Comparison of ENCODE assay signal across 8 cellular contexts in the genomic region with DNA sequence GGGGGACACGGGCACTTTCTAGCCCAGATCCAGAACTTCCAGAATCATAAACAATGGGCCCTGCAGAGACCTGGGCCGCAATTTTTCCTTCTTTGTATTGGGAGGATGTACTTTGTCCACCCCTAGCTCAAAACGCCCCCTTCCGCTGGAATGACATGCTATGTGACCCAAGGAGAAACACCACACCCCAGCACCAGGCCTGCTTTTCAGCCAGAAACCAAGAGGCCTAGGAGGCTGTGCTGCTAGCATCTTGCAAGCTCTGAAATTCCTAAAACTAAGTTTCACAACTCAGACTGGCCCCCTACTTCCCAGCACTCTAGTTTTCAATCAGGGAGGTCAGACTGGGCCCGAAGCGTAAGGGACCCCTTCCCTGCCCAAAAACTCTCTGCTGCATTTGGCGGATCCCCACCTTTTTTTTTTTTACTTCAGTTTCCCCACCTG. TPM values are rescaled to one million over a fixed set of nuclear protein-coding genes. Genes with fewer than 3 reads are reported as not detected.
A peak's percentile ranks its signal among the peaks of the same experiment; 100 is the strongest.
DNase-seq lines count a peak whose midpoint lies in the region; ATAC-seq and TF ChIP-seq lines count a peak whose summit lies in the region.

No MANE protein-coding gene starts in this region.

- H3K9me3 ChIP-seq in RWPE2 (ENCODE audit: severe bottlenecking) (no peaks in the 10 kb centered on the region), lower lobe of right lung (no peaks in the 10 kb centered on the region), thoracic aorta (no peaks in the 10 kb centered on the region)

- peak overlapping the region; percentile 77 for H3K4me3 ChIP-seq in RWPE2 (ENCODE audit: severe bottlenecking)
- H3K4me3 ChIP-seq in lower lobe of right lung, result peak overlapping the region; percentile 88
- peak overlapping the region; percentile 78 for H3K4me3 ChIP-seq in thoracic aorta

- H3K27ac ChIP-seq in RWPE2 (ENCODE audit: poor library complexity, severe bottlenecking), result peak overlapping the region; percentile 74
- peak overlapping the region; percentile 86 for H3K27ac ChIP-seq in lower lobe of right lung
- peak overlapping the region; percentile 78 for H3K27ac ChIP-seq in thoracic aorta

- H3K27me3 ChIP-seq in RWPE2 (ENCODE audit: insufficient read depth, poor library complexity, severe bottlenecking) (no peaks in the 10 kb centered on the region), lower lobe of right lung (ENCODE audit: low read depth) (no peaks in the 10 kb centered on the region), thoracic aorta (replicated peaks; ENCODE audit: insufficient read depth) (no peaks in the 10 kb centered on the region)

- peaks cover 8% of the 10 kb centered on the region for H3K4me1 ChIP-seq in RWPE2 (ENCODE audit: insufficient read depth, poor library complexity, severe bottlenecking)
- H3K4me1 ChIP-seq in lower lobe of right lung, result peaks cover 65% of the 10 kb centered on the region
- peaks cover 16 to 28% of the 10 kb centered on the region in 2 donors for H3K4me1 ChIP-seq in thoracic aorta (ENCODE audit: control insufficient read depth in 1 of 2, low read depth in 2 of 2)

- DNase-seq in Daoy (ENCODE audit: low read depth) (peak; percentile 72), RWPE2 (ENCODE audit: low spot score) (no peak), dedifferentiated amniotic fluid mesenchymal stem cell (ENCODE audit: extremely low spot score) (peak; percentile 76), lower lobe of right lung (peak; percentile 62), thoracic aorta (ENCODE audit: low spot score) (no peak), NCI-H1048 (lab: John Stamatoyannopoulos, UW) (no peak), DMS153 treated with DMSO at 0.1 percent for 48 hours (lab: John Stamatoyannopoulos, UW; ENCODE audit: unreplicated experiment) (no peak)

- no peak for TF ChIP-seq CTCF in RWPE2 (IDR thresholded peaks at IDR 0.05; ENCODE audit: poor library complexity, severe bottlenecking)
- TF ChIP-seq CTCF in lower lobe of right lung (IDR thresholded peaks at IDR 0.05), result peak; percentile 11
- no peak for TF ChIP-seq CTCF in thoracic aorta (IDR thresholded peaks at IDR 0.05)

- ATAC-seq in HG03354 (IDR thresholded peaks at IDR 0.05; ENCODE audit: poor library complexity, severe bottlenecking, unreplicated experiment) (peak; percentile 21), RWPE2 (ENCODE audit: low read depth) (peak; percentile 16; the same call in 1 of the 3 replicates), lower lobe of right lung (peak; percentile 28 to 37), thoracic aorta (ENCODE audit: insufficient number of reproducible peaks, low FRiP score, low read depth) (no peak)

- intact Hi-C loops in lower lobe of right lung (cut with DNase I), result loop anchor here (10.0 kb wide), 1 partner anchor 48 kb away; the partner anchor contains the start of gene IQCN

- H3K36me3 ChIP-seq in RWPE2 (ENCODE audit: low read depth) (peaks cover 22% of the 10 kb centered on the region), lower lobe of right lung (no peaks in the 10 kb centered on the region), thoracic aorta (no peaks in the 10 kb centered on the region)

RNA-seq across cellular contexts. Expression of gene LSM4, which starts 0.5 kb away (rescaled TPM):
- total RNA-seq in Daoy (2014; rRNA removed; shearing (Covaris generic)), result 318 and 351 TPM in 2 replicates
- total RNA-seq in lower lobe of right lung, result 72.3 TPM
- 10 to 100 TPM; 74.8 to 90.2 TPM for total RNA-seq in thoracic aorta

RNA-seq across cellular contexts. Expression of gene PGPEP1, which starts 18.1 kb away (rescaled TPM):
- 4.6 and 16.4 TPM in 2 replicates for total RNA-seq in Daoy (2014; rRNA removed; shearing (Covaris generic))
- total RNA-seq in lower lobe of right lung (40.9 TPM), thoracic aorta (10 to 100 TPM; 23.7 TPM)

RNA-seq across cellular contexts. Expression of gene JUND, which starts 40.9 kb away (rescaled TPM):
- total RNA-seq in Daoy (2014; rRNA removed; shearing (Covaris generic)), result 75.0 and 75.6 TPM in 2 replicates
- total RNA-seq in lower lobe of right lung, result 150 TPM
- 100 to 1,000 TPM; 643 to 922 TPM for total RNA-seq in thoracic aorta

RNA-seq across cellular contexts. Expression of gene IQCN, which starts 48.1 kb away (rescaled TPM):
- 0.74 and 12.6 TPM in 2 replicates for total RNA-seq in Daoy (2014; rRNA removed; shearing (Covaris generic))
- total RNA-seq in lower lobe of right lung (4.1 TPM), thoracic aorta (10 to 100 TPM in 1 of 2 donors, 1 to 10 TPM in 1; 8.7 to 29.2 TPM)

Comparison
In these comparisons a context has a peak if more than half of its experiments do, and no peak if none do; other contexts are left out.
1. DNase-seq: peak in Daoy (single experiment), dedifferentiated amniotic fluid mesenchymal stem cell (single experiment) and lower lobe of right lung (single experiment); none in RWPE2 (single experiment), thoracic aorta (single experiment), NCI-H1048 (single experiment) and DMS153 treated with DMSO at 0.1 percent for 48 hours (single experiment).
2. Peak in every context shown above with its lines, with median percentiles within 50 percentile points of each other: H3K27ac ChIP-seq and H3K4me3 ChIP-seq.